1 cellular context compared by ENCODE assay signal in genomic region chr4:141571793-141572192, GRCh38.
TF ChIP-seq lines count a peak whose summit lies in the region.

No MANE protein-coding gene starts in this region.

TF ChIP-seq in IMR-90, 13 proteins besides CTCF, POLR2A, EP300 and RAD21:
- no peak for TF ChIP-seq FOS (IDR thresholded peaks at IDR 0.05; ENCODE audit: low read depth, low read length)
- no peak for TF ChIP-seq NFE2L2 (IDR thresholded peaks at IDR 0.05; ENCODE audit: low read depth, low read length)
- TF ChIP-seq CEBPB (IDR thresholded peaks at IDR 0.05; ENCODE audit: low read depth, low read length), result no peak
- no peak for TF ChIP-seq MAZ (IDR thresholded peaks at IDR 0.05; ENCODE audit: borderline replicate concordance, low read depth, low read length)
- TF ChIP-seq MXI1 (IDR thresholded peaks at IDR 0.05; ENCODE audit: borderline replicate concordance, low read depth, low read length), result no peak
- no peak for TF ChIP-seq MAFK (IDR thresholded peaks at IDR 0.05; ENCODE audit: low read depth, low read length)
- TF ChIP-seq SMC3 (IDR thresholded peaks at IDR 0.05; ENCODE audit: low read depth, low read length), result no peak
- no peak for TF ChIP-seq CHD1 (IDR thresholded peaks at IDR 0.05; ENCODE audit: low read depth, low read length)
- TF ChIP-seq RCOR1 (IDR thresholded peaks at IDR 0.05; ENCODE audit: insufficient replicate concordance, low read length), result no peak
